Comparison of ENCODE assay signal across 1 cellular context in the genomic region with DNA sequence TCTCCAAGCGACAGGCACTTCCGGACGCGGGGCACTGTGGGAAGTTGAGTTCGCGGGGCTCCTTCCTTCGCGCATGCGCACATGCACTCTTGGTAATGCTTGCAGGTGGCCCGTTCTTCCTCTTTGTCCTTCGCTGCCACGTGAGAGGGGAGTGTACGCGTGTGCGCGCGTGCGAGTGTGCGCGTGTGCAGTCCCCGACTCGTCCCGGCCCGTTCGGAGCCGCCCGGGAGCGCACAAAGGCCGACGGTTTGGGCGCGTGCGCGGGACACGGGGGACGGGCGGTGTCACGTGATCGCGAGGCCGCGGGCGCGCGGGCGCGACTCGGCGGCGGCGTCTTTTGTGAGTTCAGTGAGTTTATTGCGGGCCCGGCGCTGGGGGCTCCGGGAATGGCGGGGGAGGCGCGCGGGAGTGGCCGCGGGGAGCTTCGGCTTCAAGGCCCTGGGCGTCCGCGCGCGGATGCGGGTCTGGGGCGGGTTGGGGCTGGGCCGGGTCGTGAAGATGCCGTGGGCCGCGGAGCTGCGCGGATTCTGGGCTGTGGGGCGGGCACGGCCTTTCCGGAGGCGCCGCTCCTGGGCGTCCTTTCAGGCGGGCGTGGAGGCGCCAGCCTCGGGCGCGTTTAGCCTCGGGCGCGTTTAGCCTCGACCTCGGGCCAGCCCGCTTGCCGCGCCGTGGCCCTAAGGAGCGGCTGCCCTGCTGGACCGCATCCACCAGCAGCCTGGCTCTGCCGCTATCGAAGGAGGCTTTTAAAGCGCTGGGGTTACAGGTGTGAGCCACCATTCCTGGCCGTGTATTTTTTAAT.
TF ChIP-seq lines count a peak whose summit lies in the region.

TSS of gene ZNF84 (plus strand) at position 303 of the 799 bp plus-strand sequence. CDS start 3,959 bp downstream, outside the sequence.

TF ChIP-seq in WTC11, 78 proteins besides CTCF, POLR2A, EP300 and RAD21 (continued from another document):
- TF ChIP-seq ETV6 (CRISPR knock-in tag; IDR thresholded peaks at IDR 0.05) (peak; percentile 39; the same call in 1 of the 2 replicates), NFE2L1 (CRISPR knock-in tag; IDR thresholded peaks at IDR 0.05) (peak; percentile 55; the same call in 1 of the 2 replicates), ZNF138 (CRISPR knock-in tag; conservative IDR thresholded peaks at IDR 0.05) (no peak), CREM (CRISPR knock-in tag; IDR thresholded peaks at IDR 0.05) (peak; percentile 66; the same call in 1 of the 2 replicates), JUN (CRISPR knock-in tag; IDR thresholded peaks at IDR 0.05) (peak; percentile 22; the same call in 1 of the 2 replicates), HMGXB4 (CRISPR knock-in tag; IDR thresholded peaks at IDR 0.05) (peak; percentile 90; the same call in 1 of the 2 replicates), SMAD3 (CRISPR knock-in tag; IDR thresholded peaks at IDR 0.05; ENCODE audit: borderline replicate concordance) (peak; percentile 85), AFF4 (CRISPR knock-in tag; IDR thresholded peaks at IDR 0.05; ENCODE audit: borderline replicate concordance) (0 out of 2 replicates have a peak, but pooled peaks have one; percentile 46), ZNF219 (CRISPR knock-in tag; IDR thresholded peaks at IDR 0.05; ENCODE audit: borderline replicate concordance) (no peak), ARID4B (CRISPR knock-in tag; IDR thresholded peaks at IDR 0.05; ENCODE audit: borderline replicate concordance) (0 out of 2 replicates have a peak, but pooled peaks have one; percentile 82), ELF4 (CRISPR knock-in tag; IDR thresholded peaks at IDR 0.05; ENCODE audit: low read depth) (no peak), SP1 (CRISPR knock-in tag; conservative IDR thresholded peaks at IDR 0.05) (peak; percentile 32; the same call in 1 of the 2 replicates), ATF6 (CRISPR knock-in tag; IDR thresholded peaks at IDR 0.05) (no peak)
- TF ChIP-seq, protein P1, sequence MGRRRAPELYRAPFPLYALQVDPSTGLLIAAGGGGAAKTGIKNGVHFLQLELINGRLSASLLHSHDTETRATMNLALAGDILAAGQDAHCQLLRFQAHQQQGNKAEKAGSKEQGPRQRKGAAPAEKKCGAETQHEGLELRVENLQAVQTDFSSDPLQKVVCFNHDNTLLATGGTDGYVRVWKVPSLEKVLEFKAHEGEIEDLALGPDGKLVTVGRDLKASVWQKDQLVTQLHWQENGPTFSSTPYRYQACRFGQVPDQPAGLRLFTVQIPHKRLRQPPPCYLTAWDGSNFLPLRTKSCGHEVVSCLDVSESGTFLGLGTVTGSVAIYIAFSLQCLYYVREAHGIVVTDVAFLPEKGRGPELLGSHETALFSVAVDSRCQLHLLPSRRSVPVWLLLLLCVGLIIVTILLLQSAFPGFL (CRISPR knock-in tag; IDR thresholded peaks at IDR 0.05; ENCODE audit: borderline replicate concordance) = 0 out of 2 replicates have a peak, but pooled peaks have one; percentile 0
- TF ChIP-seq, protein P2, sequence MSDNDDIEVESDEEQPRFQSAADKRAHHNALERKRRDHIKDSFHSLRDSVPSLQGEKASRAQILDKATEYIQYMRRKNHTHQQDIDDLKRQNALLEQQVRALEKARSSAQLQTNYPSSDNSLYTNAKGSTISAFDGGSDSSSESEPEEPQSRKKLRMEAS (CRISPR knock-in tag; IDR thresholded peaks at IDR 0.05) = peak; percentile 95
- TF ChIP-seq, protein P3, sequence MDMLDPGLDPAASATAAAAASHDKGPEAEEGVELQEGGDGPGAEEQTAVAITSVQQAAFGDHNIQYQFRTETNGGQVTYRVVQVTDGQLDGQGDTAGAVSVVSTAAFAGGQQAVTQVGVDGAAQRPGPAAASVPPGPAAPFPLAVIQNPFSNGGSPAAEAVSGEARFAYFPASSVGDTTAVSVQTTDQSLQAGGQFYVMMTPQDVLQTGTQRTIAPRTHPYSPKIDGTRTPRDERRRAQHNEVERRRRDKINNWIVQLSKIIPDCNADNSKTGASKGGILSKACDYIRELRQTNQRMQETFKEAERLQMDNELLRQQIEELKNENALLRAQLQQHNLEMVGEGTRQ (CRISPR knock-in tag; IDR thresholded peaks at IDR 0.05) = peak; percentile 96
